ENCODE assay signal across 8 cellular contexts in genomic region chr2:85888745-85889647, GRCh38. TPM values are rescaled to one million over a fixed set of nuclear protein-coding genes. Genes with fewer than 3 reads are reported as not detected.
DNase-seq lines count a peak whose midpoint lies in the region; ATAC-seq lines count a peak whose summit lies in the region.

Gene ST3GAL5 (minus strand): TSS chr2:85888990. CDS start chr2:85888905, 85 bp downstream.

- H3K9me3 Mint-ChIP-seq in activated T-helper 17 cell treated with anti-CD3 and anti-CD28 coated beads, Interleukin-2, amount 50 U/mL, for 72 hours: no peaks in the 10 kb centered on the region
- no peaks in the 10 kb centered on the region for H3K9me3 Mint-ChIP-seq in natural killer cell treated with Interleukin-12 subunit alpha and Interleukin-12 subunit beta and Interleukin-15 and Interleukin-18, amount 100 ng/mL, for 72 hours
- no peaks in the 10 kb centered on the region for H3K9me3 Mint-ChIP-seq in stimulated activated naive CD8-positive, alpha-beta T cell treated with anti-CD3 and anti-CD28 coated beads, Interleukin-15, Interleukin-2, amounts not matched to agents 100 ng/mL and 50 ng/mL, for 24 hours

- peak; percentile 81 for ATAC-seq in GM21717 (IDR thresholded peaks at IDR 0.05; ENCODE audit: unreplicated experiment)
- ATAC-seq in activated T-helper 17 cell treated with anti-CD3 and anti-CD28 coated beads, Interleukin-2, amount 50 U/mL, for 72 hours (replicated peaks): peak; percentile 79
- ATAC-seq in natural killer cell treated with Interleukin-12 subunit alpha and Interleukin-12 subunit beta and Interleukin-15 and Interleukin-18, amount 100 ng/mL, for 72 hours: peak; percentile 94 to 96

- H3K36me3 Mint-ChIP-seq in activated T-helper 17 cell treated with anti-CD3 and anti-CD28 coated beads, Interleukin-2, amount 50 U/mL, for 72 hours (ENCODE audit: low read depth): no peaks in the 10 kb centered on the region
- H3K36me3 Mint-ChIP-seq in natural killer cell treated with Interleukin-12 subunit alpha and Interleukin-12 subunit beta and Interleukin-15 and Interleukin-18, amount 100 ng/mL, for 72 hours: peaks cover under 1% of the 10 kb centered on the region
- H3K36me3 Mint-ChIP-seq in stimulated activated naive CD8-positive, alpha-beta T cell treated with anti-CD3 and anti-CD28 coated beads, Interleukin-15, Interleukin-2, amounts not matched to agents 100 ng/mL and 50 ng/mL, for 24 hours (ENCODE audit: low read depth): peaks cover 4% of the 10 kb centered on the region

- H3K27ac Mint-ChIP-seq in activated T-helper 17 cell treated with anti-CD3 and anti-CD28 coated beads, Interleukin-2, amount 50 U/mL, for 72 hours: peak within 1 kb of the TSS; percentile 72
- H3K27ac Mint-ChIP-seq in natural killer cell treated with Interleukin-12 subunit alpha and Interleukin-12 subunit beta and Interleukin-15 and Interleukin-18, amount 100 ng/mL, for 72 hours: peak within 1 kb of the TSS; percentile 82 to 90
- H3K27ac Mint-ChIP-seq in stimulated activated naive CD8-positive, alpha-beta T cell treated with anti-CD3 and anti-CD28 coated beads, Interleukin-15, Interleukin-2, amounts not matched to agents 100 ng/mL and 50 ng/mL, for 24 hours: peak within 1 kb of the TSS; percentile 90

- peak; percentile 60 for DNase-seq in DMS79 (lab: John Stamatoyannopoulos, UW)
- DNase-seq in KG1 (lab: John Stamatoyannopoulos, UW): peak; percentile 93
- DNase-seq in RPMI7951 (ENCODE audit: low read depth): peak; percentile 87
- DNase-seq in fibroblast of peridontal ligament (ENCODE audit: extremely low read depth): peak; percentile 72
- peak; percentile 97 for DNase-seq in natural killer cell treated with Interleukin-12 subunit alpha and Interleukin-12 subunit beta and Interleukin-15 and Interleukin-18, amount 100 ng/mL, for 72 hours (ENCODE audit: low spot score)

- no peaks in the 10 kb centered on the region for H3K27me3 Mint-ChIP-seq in activated T-helper 17 cell treated with anti-CD3 and anti-CD28 coated beads, Interleukin-2, amount 50 U/mL, for 72 hours
- H3K27me3 Mint-ChIP-seq in natural killer cell treated with Interleukin-12 subunit alpha and Interleukin-12 subunit beta and Interleukin-15 and Interleukin-18, amount 100 ng/mL, for 72 hours: no peaks in the 10 kb centered on the region
- no peaks in the 10 kb centered on the region for H3K27me3 Mint-ChIP-seq in stimulated activated naive CD8-positive, alpha-beta T cell treated with anti-CD3 and anti-CD28 coated beads, Interleukin-15, Interleukin-2, amounts not matched to agents 100 ng/mL and 50 ng/mL, for 24 hours

- H3K4me1 Mint-ChIP-seq in activated T-helper 17 cell treated with anti-CD3 and anti-CD28 coated beads, Interleukin-2, amount 50 U/mL, for 72 hours: peaks cover 23% of the 10 kb centered on the region
- H3K4me1 Mint-ChIP-seq in natural killer cell treated with Interleukin-12 subunit alpha and Interleukin-12 subunit beta and Interleukin-15 and Interleukin-18, amount 100 ng/mL, for 72 hours (ENCODE audit: low read depth in 2 of 2): peaks cover 45 to 69% of the 10 kb centered on the region in 2 donors
- peaks cover 78% of the 10 kb centered on the region for H3K4me1 Mint-ChIP-seq in stimulated activated naive CD8-positive, alpha-beta T cell treated with anti-CD3 and anti-CD28 coated beads, Interleukin-15, Interleukin-2, amounts not matched to agents 100 ng/mL and 50 ng/mL, for 24 hours (ENCODE audit: low read depth)

- H3K4me3 Mint-ChIP-seq in activated T-helper 17 cell treated with anti-CD3 and anti-CD28 coated beads, Interleukin-2, amount 50 U/mL, for 72 hours: peak within 1 kb of the TSS; percentile 90
- H3K4me3 Mint-ChIP-seq in natural killer cell treated with Interleukin-12 subunit alpha and Interleukin-12 subunit beta and Interleukin-15 and Interleukin-18, amount 100 ng/mL, for 72 hours: peak within 1 kb of the TSS; percentile 94
- peak within 1 kb of the TSS; percentile 93 for H3K4me3 Mint-ChIP-seq in stimulated activated naive CD8-positive, alpha-beta T cell treated with anti-CD3 and anti-CD28 coated beads, Interleukin-15, Interleukin-2, amounts not matched to agents 100 ng/mL and 50 ng/mL, for 24 hours

RNA-seq across cellular contexts. Expression of gene ST3GAL5, which starts in this region (rescaled TPM):
- total RNA-seq in RPMI7951 (2014; rRNA removed; shearing (Covaris generic)): 83.2 and 98.5 TPM in 2 replicates
- total RNA-seq in activated T-helper 17 cell treated with anti-CD3 and anti-CD28 coated beads, Interleukin-2, amount 50 U/mL, for 72 hours: 10 to 100 TPM in 1 of 2 donors, 1 to 10 TPM in 1; 7.6 to 13.7 TPM
- 10 to 100 TPM; 28.9 to 31.8 TPM for total RNA-seq in natural killer cell treated with Interleukin-12 subunit alpha and Interleukin-12 subunit beta and Interleukin-15 and Interleukin-18, amount 100 ng/mL, for 72 hours

Comparison
In these comparisons a context has a peak if more than half of its experiments do, and no peak if none do; other contexts are left out.
1. Peak in every context shown above with its lines: DNase-seq and ATAC-seq.